Comparison of ENCODE assay signal across 1 cellular context in genomic region chr2:198097628-198098027, GRCh38.
TF ChIP-seq lines count a peak whose summit lies in the region.

No MANE protein-coding gene starts in this region.

TF ChIP-seq in SK-N-SH, 30 proteins besides CTCF, POLR2A, EP300 and RAD21 (continued from another document):
- TF ChIP-seq REST (IDR thresholded peaks at IDR 0.05; ENCODE audit: low read depth, low read length) (no peak), GABPA (IDR thresholded peaks at IDR 0.05; ENCODE audit: low read depth) (no peak), MEF2A (IDR thresholded peaks at IDR 0.05; ENCODE audit: borderline replicate concordance, low read depth) (no peak), ZBTB33 (IDR thresholded peaks at IDR 0.05; ENCODE audit: borderline replicate concordance, low read depth) (no peak), ELF1 (IDR thresholded peaks at IDR 0.05) (no peak), TEAD4 (IDR thresholded peaks at IDR 0.05; ENCODE audit: borderline replicate concordance, insufficient read depth) (no peak), NRF1 (IDR thresholded peaks at IDR 0.05; ENCODE audit: low read depth, low read length) (no peak), RCOR1 (IDR thresholded peaks at IDR 0.05; ENCODE audit: low read length) (no peak), EZH2phosphoT487 (IDR thresholded peaks at IDR 0.05; ENCODE audit: borderline replicate concordance, low read depth) (no peak), MAX (IDR thresholded peaks at IDR 0.05; ENCODE audit: low read depth) (no peak)
